ENCODE assay signal across 9 cellular contexts in genomic region chr7:101173752-101174244, GRCh38. TPM values are rescaled to one million over a fixed set of nuclear protein-coding genes. Genes with fewer than 3 reads are reported as not detected.
A peak's percentile ranks its signal among the peaks of the same experiment; 100 is the strongest.
DNase-seq lines count a peak whose midpoint lies in the region; ATAC-seq, FAIRE-seq and TF ChIP-seq lines count a peak whose summit lies in the region.
"Had no signal": no experiment of that assay in that cellular context is flagged by ENCODE, and none has a peak within 500 bp of the region (broad histone marks: within the 10 kb centered on the region; RNA-seq: fewer than 3 reads in every experiment).

No MANE protein-coding gene starts in this region.

- peak; percentile 61 for DNase-seq in GM18507 (ENCODE audit: extremely low spot score, insufficient read length, low read depth)
- DNase-seq in M059J (ENCODE audit: low read depth), result peak; percentile 66
- DNase-seq in activated CD4-positive, alpha-beta T cell treated with anti-CD3 and anti-CD28 coated beads, Interleukin-2, amount 10 ng/mL, durations not matched to agents 24 days and 14 days, result peak; percentile 94
- DNase-seq in endothelial cell (ENCODE audit: low spot score), result peak; percentile 32
- DNase-seq in stimulated activated CD4-positive, alpha-beta T cell treated with anti-CD3 and anti-CD28 coated beads, Interleukin-1b, Interleukin-23, amount 100 ng/mL, for 24 hours (ENCODE audit: low read depth in 4 of 4, low spot score in 1 of 4), result peak in 3 of 4 experiments; percentile 40 to 67 (median 48)
- no peak for DNase-seq in AML-193 (lab: John Stamatoyannopoulos, UW)
- DNase-seq in middle frontal gyrus (ENCODE audit: extremely low spot score, low spot score), result no peak

- intact Hi-C loops in activated CD4-positive, alpha-beta T cell treated with anti-CD3 and anti-CD28 coated beads, Interleukin-2, amount 10 ng/mL, durations not matched to agents 24 days and 14 days (cut with micrococcal nuclease), result loop anchor here (1.0 to 10.0 kb wide), 2 partner anchors 8 to 131 kb away; partner anchors contain the start of gene VGF

- no peak for ATAC-seq in GM19452 (IDR thresholded peaks at IDR 0.05; ENCODE audit: unreplicated experiment)

- TF ChIP-seq CTCF in endothelial cell (IDR thresholded peaks at IDR 0.05; ENCODE audit: unreplicated experiment), result no peak

- H3K27ac Mint-ChIP-seq in activated CD4-positive, alpha-beta T cell treated with anti-CD3 and anti-CD28 coated beads, Interleukin-2, amount 10 ng/mL, durations not matched to agents 24 days and 14 days, result no peak overlapping the region
- no peak overlapping the region for H3K27ac Mint-ChIP-seq in endothelial cell (ENCODE audit: unreplicated experiment)

- no peaks in the 10 kb centered on the region for H3K9me3 Mint-ChIP-seq in activated CD4-positive, alpha-beta T cell treated with anti-CD3 and anti-CD28 coated beads, Interleukin-2, amount 10 ng/mL, durations not matched to agents 24 days and 14 days
- H3K9me3 Mint-ChIP-seq in endothelial cell (ENCODE audit: unreplicated experiment), result no peaks in the 10 kb centered on the region

- H3K27me3 Mint-ChIP-seq in activated CD4-positive, alpha-beta T cell treated with anti-CD3 and anti-CD28 coated beads, Interleukin-2, amount 10 ng/mL, durations not matched to agents 24 days and 14 days, result peaks cover 83% of the 10 kb centered on the region
- H3K27me3 Mint-ChIP-seq in endothelial cell (ENCODE audit: unreplicated experiment), result peaks cover 52% of the 10 kb centered on the region

- H3K36me3 Mint-ChIP-seq in activated CD4-positive, alpha-beta T cell treated with anti-CD3 and anti-CD28 coated beads, Interleukin-2, amount 10 ng/mL, durations not matched to agents 24 days and 14 days (ENCODE audit: low read depth), result no peaks in the 10 kb centered on the region
- H3K36me3 Mint-ChIP-seq in endothelial cell (ENCODE audit: low read depth, unreplicated experiment), result peaks cover 7% of the 10 kb centered on the region

- peak overlapping the region; percentile 41 for H3K4me3 Mint-ChIP-seq in activated CD4-positive, alpha-beta T cell treated with anti-CD3 and anti-CD28 coated beads, Interleukin-2, amount 10 ng/mL, durations not matched to agents 24 days and 14 days
- no peak overlapping the region for H3K4me3 Mint-ChIP-seq in endothelial cell (ENCODE audit: unreplicated experiment)

- H3K4me1 Mint-ChIP-seq in activated CD4-positive, alpha-beta T cell treated with anti-CD3 and anti-CD28 coated beads, Interleukin-2, amount 10 ng/mL, durations not matched to agents 24 days and 14 days, result peaks cover 34% of the 10 kb centered on the region
- peaks cover 20% of the 10 kb centered on the region for H3K4me1 Mint-ChIP-seq in endothelial cell (ENCODE audit: unreplicated experiment)

- peak; percentile 90 for FAIRE-seq in GM18507 (lab: Jason Lieb, UNC)

RNA-seq across cellular contexts. Expression of gene NAT16, which starts 6.3 kb away (rescaled TPM):
- total RNA-seq in M059J (2014; rRNA removed; shearing (Covaris generic)), result 0.12 TPM in 1 of 2 replicates, not detected in the other
- not detected in 2 replicates for total RNA-seq in activated CD4-positive, alpha-beta T cell treated with anti-CD3 and anti-CD28 coated beads, Interleukin-2, amount 10 ng/mL, durations not matched to agents 24 days and 14 days
- not detected for total RNA-seq in endothelial cell (ENCODE audit: unreplicated experiment)
- total RNA-seq: SJCRH30 had no signal

RNA-seq across cellular contexts. Expression of gene VGF, which starts 8.4 kb away (rescaled TPM):
- 0.20 TPM in 1 of 2 replicates, not detected in the other for total RNA-seq in M059J (2014; rRNA removed; shearing (Covaris generic))
- 0.23 and 0.28 TPM in 2 replicates for total RNA-seq in activated CD4-positive, alpha-beta T cell treated with anti-CD3 and anti-CD28 coated beads, Interleukin-2, amount 10 ng/mL, durations not matched to agents 24 days and 14 days
- 0.77 TPM for total RNA-seq in endothelial cell (ENCODE audit: unreplicated experiment)

RNA-seq across cellular contexts. Expression of gene AP1S1, which starts 19.5 kb away (rescaled TPM):
- 97.2 and 106 TPM in 2 replicates for total RNA-seq in M059J (2014; rRNA removed; shearing (Covaris generic))
- 44.2 and 49.2 TPM in 2 replicates for total RNA-seq in activated CD4-positive, alpha-beta T cell treated with anti-CD3 and anti-CD28 coated beads, Interleukin-2, amount 10 ng/mL, durations not matched to agents 24 days and 14 days
- 45.6 TPM for total RNA-seq in endothelial cell (ENCODE audit: unreplicated experiment)

RNA-seq across cellular contexts. Expression of gene MOGAT3, which starts 27.0 kb away (rescaled TPM):
- not detected in 2 replicates for total RNA-seq in M059J (2014; rRNA removed; shearing (Covaris generic))
- total RNA-seq in activated CD4-positive, alpha-beta T cell treated with anti-CD3 and anti-CD28 coated beads, Interleukin-2, amount 10 ng/mL, durations not matched to agents 24 days and 14 days, result not detected in 2 replicates
- not detected for total RNA-seq in endothelial cell (ENCODE audit: unreplicated experiment)
- total RNA-seq: SJCRH30 had no signal

RNA-seq across cellular contexts. Expression of gene PLOD3, which starts 43.6 kb away (rescaled TPM):
- 69.0 and 129 TPM in 2 replicates for total RNA-seq in M059J (2014; rRNA removed; shearing (Covaris generic))
- total RNA-seq in activated CD4-positive, alpha-beta T cell treated with anti-CD3 and anti-CD28 coated beads, Interleukin-2, amount 10 ng/mL, durations not matched to agents 24 days and 14 days, result 85.2 and 93.6 TPM in 2 replicates
- 73.0 TPM for total RNA-seq in endothelial cell (ENCODE audit: unreplicated experiment)

Comparison
In these comparisons a context has a peak if more than half of its experiments do, and no peak if none do; other contexts are left out.
1. DNase-seq: peak in GM18507 (single experiment), M059J (single experiment), activated CD4-positive, alpha-beta T cell treated with anti-CD3 and anti-CD28 coated beads, Interleukin-2, amount 10 ng/mL, durations not matched to agents 24 days and 14 days (single experiment), endothelial cell (single experiment) and stimulated activated CD4-positive, alpha-beta T cell treated with anti-CD3 and anti-CD28 coated beads, Interleukin-1b, Interleukin-23, amount 100 ng/mL, for 24 hours (3 of 4); none in AML-193 (0 of 2) and middle frontal gyrus (single experiment).